In genomic region chr21:15624646-15625045, GRCh38 we compare ENCODE assay signal across 28 cellular contexts.
"Had no signal": no experiment of that assay in that cellular context is flagged by ENCODE, and none has a peak within 500 bp of the region (broad histone marks: within the 10 kb centered on the region; RNA-seq: fewer than 3 reads in every experiment).

No MANE protein-coding gene starts in this region.

- DNase-seq: head of caudate nucleus; hippocampal formation; kidney; left lung; lower lobe of right lung; mesendoderm; midbrain; naive thymus-derived CD8-positive, alpha-beta T cell; nucleus accumbens; pancreas; posterior cingulate gyrus; retina; right cardiac atrium; stimulated activated CD4-positive, alpha-beta T cell treated with anti-CD3 and anti-CD28 coated beads, Interleukin-12 subunit alpha, Interleukin-12 subunit beta, amount 100 ng/mL, for 4 hours; stimulated activated CD4-positive, alpha-beta T cell treated with anti-CD3 and anti-CD28 coated beads, Interleukin-15, amount 100 ng/mL, for 24 hours; stimulated activated CD4-positive, alpha-beta T cell treated with anti-CD3 and anti-CD28 coated beads, Interleukin-2, amount 100 ng/mL, for 24 hours; stimulated activated CD4-positive, alpha-beta T cell treated with anti-CD3 and anti-CD28 coated beads, Interleukin-4, amount 100 ng/mL, for 1 hour; stimulated activated naive B cell treated with anti-CD40 and anti-IgM and Interleukin-4, amounts not matched to agents 10 μg/mL and 1 μg/mL and 100 μg/mL, for 72 hours; stimulated activated naive CD8-positive, alpha-beta T cell treated with anti-CD3 and anti-CD28 coated beads, Interleukin-15, Interleukin-2, amounts not matched to agents 100 U/mL and 50 U/mL, for 24 hours; stomach; transverse colon; upper lobe of right lung had no signal

- H3K9me3 ChIP-seq: left lung, lower lobe of right lung, pancreas, prostate gland, stomach, transverse colon, upper lobe of right lung had no signal

- H3K9me3 Mint-ChIP-seq: naive thymus-derived CD8-positive, alpha-beta T cell; nephron; neural crest cell; stimulated activated naive B cell treated with anti-CD40 and anti-IgM and Interleukin-4, amounts not matched to agents 10 μg/mL and 1 μg/mL and 100 μg/mL, for 72 hours had no signal

- H3K4me3 ChIP-seq: left lung, lower lobe of right lung, pancreas, prostate gland, skin epidermis, stomach, transverse colon, upper lobe of right lung had no signal

- H3K27ac Mint-ChIP-seq: naive thymus-derived CD8-positive, alpha-beta T cell; nephron; stimulated activated naive B cell treated with anti-CD40 and anti-IgM and Interleukin-4, amounts not matched to agents 10 μg/mL and 1 μg/mL and 100 μg/mL, for 72 hours had no signal

- H3K27me3 ChIP-seq: left lung, pancreas, stomach, transverse colon, upper lobe of right lung had no signal

- H3K36me3 Mint-ChIP-seq: naive thymus-derived CD8-positive, alpha-beta T cell; stimulated activated naive B cell treated with anti-CD40 and anti-IgM and Interleukin-4, amounts not matched to agents 10 μg/mL and 1 μg/mL and 100 μg/mL, for 72 hours had no signal

- H3K27ac ChIP-seq: left lung, lower lobe of right lung, pancreas, prostate gland, skin epidermis, stomach, transverse colon, upper lobe of right lung had no signal

- H3K4me3 Mint-ChIP-seq: naive thymus-derived CD8-positive, alpha-beta T cell; nephron; neural crest cell; stimulated activated naive B cell treated with anti-CD40 and anti-IgM and Interleukin-4, amounts not matched to agents 10 μg/mL and 1 μg/mL and 100 μg/mL, for 72 hours had no signal

- ATAC-seq: left colon; left lung; lower lobe of right lung; naive thymus-derived CD8-positive, alpha-beta T cell; pancreas; right cardiac atrium; sciatic nerve; stimulated activated naive B cell treated with anti-CD40 and anti-IgM and Interleukin-4, amounts not matched to agents 10 μg/mL and 1 μg/mL and 100 μg/mL, for 72 hours; stimulated activated naive CD8-positive, alpha-beta T cell treated with anti-CD3 and anti-CD28 coated beads, Interleukin-15, Interleukin-2, amounts not matched to agents 100 U/mL and 50 U/mL, for 24 hours; upper lobe of right lung had no signal

- H3K36me3 ChIP-seq: left lung, lower lobe of right lung, pancreas, prostate gland, stomach, transverse colon, upper lobe of right lung had no signal

- H3K4me1 ChIP-seq: left lung, lower lobe of right lung, prostate gland, transverse colon, upper lobe of right lung had no signal

- H3K4me1 Mint-ChIP-seq: naive thymus-derived CD8-positive, alpha-beta T cell; nephron; neural crest cell; stimulated activated naive B cell treated with anti-CD40 and anti-IgM and Interleukin-4, amounts not matched to agents 10 μg/mL and 1 μg/mL and 100 μg/mL, for 72 hours had no signal
